Comparison of ENCODE assay signal across 1 cellular context in the genomic region with DNA sequence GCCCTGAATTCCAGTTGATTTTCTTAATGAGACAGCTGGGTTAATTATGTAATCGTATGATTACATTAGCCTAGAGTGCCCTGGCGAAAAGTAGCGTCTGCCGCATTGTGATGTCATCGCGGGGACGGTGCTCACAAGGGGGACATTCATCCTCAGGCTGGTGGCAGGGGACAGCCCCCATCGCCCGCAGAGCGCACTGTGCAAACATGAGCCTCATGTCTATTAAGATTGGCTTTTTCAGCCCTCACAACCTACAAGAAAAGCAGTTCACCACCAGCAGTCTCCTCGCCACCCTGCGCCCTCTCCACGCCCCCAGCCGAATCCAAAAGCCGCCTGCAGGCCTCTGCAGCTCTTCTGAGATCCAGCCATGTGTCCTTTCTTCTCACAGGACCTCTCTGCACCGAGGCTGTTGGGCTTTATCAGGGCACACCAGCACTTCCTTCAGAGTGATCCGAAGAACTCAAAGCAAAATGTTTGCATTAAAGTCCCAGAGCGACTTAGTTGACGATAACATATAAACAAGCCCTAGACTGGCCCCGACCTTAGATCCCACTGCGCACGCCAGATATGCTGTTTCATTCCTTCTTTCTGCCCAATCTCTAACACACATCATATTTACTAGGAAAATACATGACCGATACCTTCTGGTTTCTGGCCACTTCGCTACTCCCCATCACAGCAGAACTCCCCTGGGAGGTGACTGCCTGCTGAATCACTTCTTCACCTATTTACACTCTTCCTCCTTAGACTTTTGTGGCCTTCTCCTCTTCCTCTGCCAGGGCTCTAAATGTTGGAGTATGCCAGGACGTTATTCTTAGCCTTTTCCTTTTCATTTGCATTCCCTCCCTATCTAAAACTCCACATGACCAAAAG.
TF ChIP-seq lines count a peak whose summit lies in the region.

No MANE protein-coding gene starts in this region.

TF ChIP-seq in K562, 482 proteins besides CTCF, POLR2A, EP300 and RAD21 (continued from another document and continues in another):
- TF ChIP-seq, protein P1, sequence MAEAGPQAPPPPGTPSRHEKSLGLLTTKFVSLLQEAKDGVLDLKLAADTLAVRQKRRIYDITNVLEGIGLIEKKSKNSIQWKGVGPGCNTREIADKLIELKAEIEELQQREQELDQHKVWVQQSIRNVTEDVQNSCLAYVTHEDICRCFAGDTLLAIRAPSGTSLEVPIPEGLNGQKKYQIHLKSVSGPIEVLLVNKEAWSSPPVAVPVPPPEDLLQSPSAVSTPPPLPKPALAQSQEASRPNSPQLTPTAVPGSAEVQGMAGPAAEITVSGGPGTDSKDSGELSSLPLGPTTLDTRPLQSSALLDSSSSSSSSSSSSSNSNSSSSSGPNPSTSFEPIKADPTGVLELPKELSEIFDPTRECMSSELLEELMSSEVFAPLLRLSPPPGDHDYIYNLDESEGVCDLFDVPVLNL (CRISPR knock-in tag; IDR thresholded peaks at IDR 0.05; ENCODE audit: low read depth), result no peak
- TF ChIP-seq CBFB (CRISPR knock-in tag; IDR thresholded peaks at IDR 0.05) (no peak), ARID1B (IDR thresholded peaks at IDR 0.05) (peak; percentile 98), SPI1 (IDR thresholded peaks at IDR 0.05; ENCODE audit: borderline replicate concordance, low read depth, low read length) (peak; percentile 77; the same call in 1 of the 2 replicates), ZNF695 (CRISPR knock-in tag; IDR thresholded peaks at IDR 0.05) (no peak), ZNF263 (CRISPR knock-in tag; IDR thresholded peaks at IDR 0.05; ENCODE audit: borderline replicate concordance) (no peak), NR4A1 (CRISPR knock-in tag; IDR thresholded peaks at IDR 0.05) (no peak), NR4A1 (tag; IDR thresholded peaks at IDR 0.05) (no peak; the same call in 1 of the 2 replicates), ZNF23 (CRISPR knock-in tag; IDR thresholded peaks at IDR 0.05) (no peak), ZNF133 (CRISPR knock-in tag; IDR thresholded peaks at IDR 0.05) (no peak), EGR1 (conservative IDR thresholded peaks at IDR 0.05) (peak; percentile 12; the same call in 1 of the 2 replicates), BRD4 (IDR thresholded peaks at IDR 0.05) (peak; percentile 59; the same call in 1 of the 2 replicates), GATAD2B (IDR thresholded peaks at IDR 0.05; ENCODE audit: borderline replicate concordance) (no peak; the same call in 1 of the 2 replicates), TAF15 (IDR thresholded peaks at IDR 0.05; ENCODE audit: low read depth, low read length) (no peak), GABPA (tag; conservative IDR thresholded peaks at IDR 0.05; ENCODE audit: low read depth) (no peak; the same call in none of the 2 replicates), ZZZ3 (IDR thresholded peaks at IDR 0.05) (no peak), ZFP1 (CRISPR knock-in tag; IDR thresholded peaks at IDR 0.05) (no peak), MYBL2 (IDR thresholded peaks at IDR 0.05; ENCODE audit: low read depth) (no peak), MYBL2 (CRISPR knock-in tag; IDR thresholded peaks at IDR 0.05; ENCODE audit: borderline replicate concordance) (no peak), KLF1 (tag; IDR thresholded peaks at IDR 0.05) (no peak), MED1 (CRISPR knock-in tag; IDR thresholded peaks at IDR 0.05; ENCODE audit: borderline replicate concordance) (no peak), TCF7 (IDR thresholded peaks at IDR 0.05; ENCODE audit: borderline replicate concordance) (no peak), ZNF224 (CRISPR knock-in tag; IDR thresholded peaks at IDR 0.05) (no peak), MEF2A (IDR thresholded peaks at IDR 0.05; ENCODE audit: control insufficient read depth, low read depth, low read length) (no peak), SP2 (IDR thresholded peaks at IDR 0.05; ENCODE audit: extremely low read depth, low read depth, low read length, poor library complexity, severe bottlenecking) (no peak), ZNF121 (CRISPR knock-in tag; conservative IDR thresholded peaks at IDR 0.05) (0 out of 2 replicates have a peak, but pooled peaks have one; percentile 20), NUFIP1 (IDR thresholded peaks at IDR 0.05; ENCODE audit: partially characterized antibody) (no peak), YY1 (IDR thresholded peaks at IDR 0.05; ENCODE audit: borderline replicate concordance in 1 of 3, control insufficient read depth in 1 of 3, extremely low read depth in 1 of 3, insufficient read depth in 3 of 3, insufficient read length in 1 of 3, insufficient replicate concordance in 2 of 3, low read depth in 1 of 3, low read length in 2 of 3) (peak in 2 of 3 experiments; percentile 26 to 53), MAZ (CRISPR knock-in tag; conservative IDR thresholded peaks at IDR 0.05 in 1 of 2, IDR thresholded peaks at IDR 0.05 in 1 of 2) (no peak; a peak in 1 of 4 replicates)
- TF ChIP-seq, protein P2, sequence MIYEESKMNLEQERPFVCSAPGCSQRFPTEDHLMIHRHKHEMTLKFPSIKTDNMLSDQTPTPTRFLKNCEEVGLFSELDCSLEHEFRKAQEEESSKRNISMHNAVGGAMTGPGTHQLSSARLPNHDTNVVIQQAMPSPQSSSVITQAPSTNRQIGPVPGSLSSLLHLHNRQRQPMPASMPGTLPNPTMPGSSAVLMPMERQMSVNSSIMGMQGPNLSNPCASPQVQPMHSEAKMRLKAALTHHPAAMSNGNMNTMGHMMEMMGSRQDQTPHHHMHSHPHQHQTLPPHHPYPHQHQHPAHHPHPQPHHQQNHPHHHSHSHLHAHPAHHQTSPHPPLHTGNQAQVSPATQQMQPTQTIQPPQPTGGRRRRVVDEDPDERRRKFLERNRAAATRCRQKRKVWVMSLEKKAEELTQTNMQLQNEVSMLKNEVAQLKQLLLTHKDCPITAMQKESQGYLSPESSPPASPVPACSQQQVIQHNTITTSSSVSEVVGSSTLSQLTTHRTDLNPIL (CRISPR knock-in tag; IDR thresholded peaks at IDR 0.05), result no peak
- TF ChIP-seq, protein P3, sequence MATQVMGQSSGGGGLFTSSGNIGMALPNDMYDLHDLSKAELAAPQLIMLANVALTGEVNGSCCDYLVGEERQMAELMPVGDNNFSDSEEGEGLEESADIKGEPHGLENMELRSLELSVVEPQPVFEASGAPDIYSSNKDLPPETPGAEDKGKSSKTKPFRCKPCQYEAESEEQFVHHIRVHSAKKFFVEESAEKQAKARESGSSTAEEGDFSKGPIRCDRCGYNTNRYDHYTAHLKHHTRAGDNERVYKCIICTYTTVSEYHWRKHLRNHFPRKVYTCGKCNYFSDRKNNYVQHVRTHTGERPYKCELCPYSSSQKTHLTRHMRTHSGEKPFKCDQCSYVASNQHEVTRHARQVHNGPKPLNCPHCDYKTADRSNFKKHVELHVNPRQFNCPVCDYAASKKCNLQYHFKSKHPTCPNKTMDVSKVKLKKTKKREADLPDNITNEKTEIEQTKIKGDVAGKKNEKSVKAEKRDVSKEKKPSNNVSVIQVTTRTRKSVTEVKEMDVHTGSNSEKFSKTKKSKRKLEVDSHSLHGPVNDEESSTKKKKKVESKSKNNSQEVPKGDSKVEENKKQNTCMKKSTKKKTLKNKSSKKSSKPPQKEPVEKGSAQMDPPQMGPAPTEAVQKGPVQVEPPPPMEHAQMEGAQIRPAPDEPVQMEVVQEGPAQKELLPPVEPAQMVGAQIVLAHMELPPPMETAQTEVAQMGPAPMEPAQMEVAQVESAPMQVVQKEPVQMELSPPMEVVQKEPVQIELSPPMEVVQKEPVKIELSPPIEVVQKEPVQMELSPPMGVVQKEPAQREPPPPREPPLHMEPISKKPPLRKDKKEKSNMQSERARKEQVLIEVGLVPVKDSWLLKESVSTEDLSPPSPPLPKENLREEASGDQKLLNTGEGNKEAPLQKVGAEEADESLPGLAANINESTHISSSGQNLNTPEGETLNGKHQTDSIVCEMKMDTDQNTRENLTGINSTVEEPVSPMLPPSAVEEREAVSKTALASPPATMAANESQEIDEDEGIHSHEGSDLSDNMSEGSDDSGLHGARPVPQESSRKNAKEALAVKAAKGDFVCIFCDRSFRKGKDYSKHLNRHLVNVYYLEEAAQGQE (CRISPR knock-in tag; IDR thresholded peaks at IDR 0.05; ENCODE audit: low read depth), result no peak
- TF ChIP-seq, protein P4, sequence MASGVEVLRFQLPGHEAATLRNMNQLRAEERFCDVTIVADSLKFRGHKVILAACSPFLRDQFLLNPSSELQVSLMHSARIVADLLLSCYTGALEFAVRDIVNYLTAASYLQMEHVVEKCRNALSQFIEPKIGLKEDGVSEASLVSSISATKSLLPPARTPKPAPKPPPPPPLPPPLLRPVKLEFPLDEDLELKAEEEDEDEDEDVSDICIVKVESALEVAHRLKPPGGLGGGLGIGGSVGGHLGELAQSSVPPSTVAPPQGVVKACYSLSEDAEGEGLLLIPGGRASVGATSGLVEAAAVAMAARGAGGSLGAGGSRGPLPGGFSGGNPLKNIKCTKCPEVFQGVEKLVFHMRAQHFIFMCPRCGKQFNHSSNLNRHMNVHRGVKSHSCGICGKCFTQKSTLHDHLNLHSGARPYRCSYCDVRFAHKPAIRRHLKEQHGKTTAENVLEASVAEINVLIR (CRISPR knock-in tag; IDR thresholded peaks at IDR 0.05), result no peak
- TF ChIP-seq, protein P5, sequence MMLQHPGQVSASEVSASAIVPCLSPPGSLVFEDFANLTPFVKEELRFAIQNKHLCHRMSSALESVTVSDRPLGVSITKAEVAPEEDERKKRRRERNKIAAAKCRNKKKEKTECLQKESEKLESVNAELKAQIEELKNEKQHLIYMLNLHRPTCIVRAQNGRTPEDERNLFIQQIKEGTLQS (IDR thresholded peaks at IDR 0.05), result peak; percentile 82
- TF ChIP-seq, protein P5 (CRISPR knock-in tag; conservative IDR thresholded peaks at IDR 0.05), result 0 out of 2 replicates have a peak, but pooled peaks have one; percentile 56
- TF ChIP-seq, protein P6, sequence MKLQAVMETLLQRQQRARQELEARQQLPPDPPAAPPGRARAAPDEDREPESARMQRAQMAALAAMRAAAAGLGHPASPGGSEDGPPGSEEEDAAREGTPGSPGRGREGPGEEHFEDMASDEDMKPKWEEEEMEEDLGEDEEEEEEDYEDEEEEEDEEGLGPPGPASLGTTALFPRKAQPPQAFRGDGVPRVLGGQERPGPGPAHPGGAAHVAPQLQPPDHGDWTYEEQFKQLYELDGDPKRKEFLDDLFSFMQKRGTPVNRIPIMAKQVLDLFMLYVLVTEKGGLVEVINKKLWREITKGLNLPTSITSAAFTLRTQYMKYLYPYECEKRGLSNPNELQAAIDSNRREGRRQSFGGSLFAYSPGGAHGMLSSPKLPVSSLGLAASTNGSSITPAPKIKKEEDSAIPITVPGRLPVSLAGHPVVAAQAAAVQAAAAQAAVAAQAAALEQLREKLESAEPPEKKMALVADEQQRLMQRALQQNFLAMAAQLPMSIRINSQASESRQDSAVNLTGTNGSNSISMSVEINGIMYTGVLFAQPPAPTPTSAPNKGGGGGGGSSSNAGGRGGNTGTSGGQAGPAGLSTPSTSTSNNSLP (IDR thresholded peaks at IDR 0.05; ENCODE audit: borderline replicate concordance, low read depth, low read length), result peak; percentile 96
- TF ChIP-seq, protein P7, sequence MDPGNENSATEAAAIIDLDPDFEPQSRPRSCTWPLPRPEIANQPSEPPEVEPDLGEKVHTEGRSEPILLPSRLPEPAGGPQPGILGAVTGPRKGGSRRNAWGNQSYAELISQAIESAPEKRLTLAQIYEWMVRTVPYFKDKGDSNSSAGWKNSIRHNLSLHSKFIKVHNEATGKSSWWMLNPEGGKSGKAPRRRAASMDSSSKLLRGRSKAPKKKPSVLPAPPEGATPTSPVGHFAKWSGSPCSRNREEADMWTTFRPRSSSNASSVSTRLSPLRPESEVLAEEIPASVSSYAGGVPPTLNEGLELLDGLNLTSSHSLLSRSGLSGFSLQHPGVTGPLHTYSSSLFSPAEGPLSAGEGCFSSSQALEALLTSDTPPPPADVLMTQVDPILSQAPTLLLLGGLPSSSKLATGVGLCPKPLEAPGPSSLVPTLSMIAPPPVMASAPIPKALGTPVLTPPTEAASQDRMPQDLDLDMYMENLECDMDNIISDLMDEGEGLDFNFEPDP (CRISPR knock-in tag; IDR thresholded peaks at IDR 0.05), result no peak
- TF ChIP-seq, protein P8, sequence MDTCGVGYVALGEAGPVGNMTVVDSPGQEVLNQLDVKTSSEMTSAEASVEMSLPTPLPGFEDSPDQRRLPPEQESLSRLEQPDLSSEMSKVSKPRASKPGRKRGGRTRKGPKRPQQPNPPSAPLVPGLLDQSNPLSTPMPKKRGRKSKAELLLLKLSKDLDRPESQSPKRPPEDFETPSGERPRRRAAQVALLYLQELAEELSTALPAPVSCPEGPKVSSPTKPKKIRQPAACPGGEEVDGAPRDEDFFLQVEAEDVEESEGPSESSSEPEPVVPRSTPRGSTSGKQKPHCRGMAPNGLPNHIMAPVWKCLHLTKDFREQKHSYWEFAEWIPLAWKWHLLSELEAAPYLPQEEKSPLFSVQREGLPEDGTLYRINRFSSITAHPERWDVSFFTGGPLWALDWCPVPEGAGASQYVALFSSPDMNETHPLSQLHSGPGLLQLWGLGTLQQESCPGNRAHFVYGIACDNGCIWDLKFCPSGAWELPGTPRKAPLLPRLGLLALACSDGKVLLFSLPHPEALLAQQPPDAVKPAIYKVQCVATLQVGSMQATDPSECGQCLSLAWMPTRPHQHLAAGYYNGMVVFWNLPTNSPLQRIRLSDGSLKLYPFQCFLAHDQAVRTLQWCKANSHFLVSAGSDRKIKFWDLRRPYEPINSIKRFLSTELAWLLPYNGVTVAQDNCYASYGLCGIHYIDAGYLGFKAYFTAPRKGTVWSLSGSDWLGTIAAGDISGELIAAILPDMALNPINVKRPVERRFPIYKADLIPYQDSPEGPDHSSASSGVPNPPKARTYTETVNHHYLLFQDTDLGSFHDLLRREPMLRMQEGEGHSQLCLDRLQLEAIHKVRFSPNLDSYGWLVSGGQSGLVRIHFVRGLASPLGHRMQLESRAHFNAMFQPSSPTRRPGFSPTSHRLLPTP (IDR thresholded peaks at IDR 0.05; ENCODE audit: borderline replicate concordance, extremely low read depth, insufficient read length), result no peak
- TF ChIP-seq, protein P9, sequence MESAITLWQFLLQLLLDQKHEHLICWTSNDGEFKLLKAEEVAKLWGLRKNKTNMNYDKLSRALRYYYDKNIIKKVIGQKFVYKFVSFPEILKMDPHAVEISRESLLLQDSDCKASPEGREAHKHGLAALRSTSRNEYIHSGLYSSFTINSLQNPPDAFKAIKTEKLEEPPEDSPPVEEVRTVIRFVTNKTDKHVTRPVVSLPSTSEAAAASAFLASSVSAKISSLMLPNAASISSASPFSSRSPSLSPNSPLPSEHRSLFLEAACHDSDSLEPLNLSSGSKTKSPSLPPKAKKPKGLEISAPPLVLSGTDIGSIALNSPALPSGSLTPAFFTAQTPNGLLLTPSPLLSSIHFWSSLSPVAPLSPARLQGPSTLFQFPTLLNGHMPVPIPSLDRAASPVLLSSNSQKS (CRISPR knock-in tag; IDR thresholded peaks at IDR 0.05), result no peak
- TF ChIP-seq, protein P10, sequence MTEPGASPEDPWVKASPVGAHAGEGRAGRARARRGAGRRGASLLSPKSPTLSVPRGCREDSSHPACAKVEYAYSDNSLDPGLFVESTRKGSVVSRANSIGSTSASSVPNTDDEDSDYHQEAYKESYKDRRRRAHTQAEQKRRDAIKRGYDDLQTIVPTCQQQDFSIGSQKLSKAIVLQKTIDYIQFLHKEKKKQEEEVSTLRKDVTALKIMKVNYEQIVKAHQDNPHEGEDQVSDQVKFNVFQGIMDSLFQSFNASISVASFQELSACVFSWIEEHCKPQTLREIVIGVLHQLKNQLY (CRISPR knock-in tag; conservative IDR thresholded peaks at IDR 0.05), result no peak
